12 cellular contexts compared by ENCODE assay signal in genomic region chr18:5297582-5297981, GRCh38. TPM values are rescaled to one million over a fixed set of nuclear protein-coding genes. Genes with fewer than 3 reads are reported as not detected.
DNase-seq lines count a peak whose midpoint lies in the region; ATAC-seq and TF ChIP-seq lines count a peak whose summit lies in the region.
"Had no signal": no experiment of that assay in that cellular context is flagged by ENCODE, and none has a peak within 500 bp of the region (broad histone marks: within the 10 kb centered on the region; RNA-seq: fewer than 3 reads in every experiment).

No MANE protein-coding gene starts in this region.

- no peak overlapping the region for H3K4me3 ChIP-seq in tibial artery

- peaks cover 2% of the 10 kb centered on the region for H3K36me3 Mint-ChIP-seq in activated naive CD4-positive, alpha-beta T cell treated with anti-CD3 and anti-CD28 coated beads, Interleukin-2, amount 50 U/mL, for 24 hours
- peaks cover 8 to 13% of the 10 kb centered on the region in 2 donors for H3K36me3 Mint-ChIP-seq in activated naive CD4-positive, alpha-beta T cell treated with anti-CD3 and anti-CD28 coated beads, Interleukin-2, amount 50 U/mL, for 72 hours
- peaks cover 3% of the 10 kb centered on the region for H3K36me3 Mint-ChIP-seq in activated naive CD8-positive, alpha-beta T cell
- H3K36me3 Mint-ChIP-seq in memory B cell, result no peaks in the 10 kb centered on the region

- peaks cover 0 to 21% (median 8%) of the 10 kb centered on the region in 4 donors for H3K4me1 ChIP-seq in tibial artery

- no peak for DNase-seq in activated naive CD4-positive, alpha-beta T cell treated with anti-CD3 and anti-CD28 coated beads, Interleukin-2, amount 50 U/mL, for 72 hours (ENCODE audit: low spot score in 2 of 2)
- no peak for DNase-seq in memory B cell (ENCODE audit: low spot score in 2 of 2)
- DNase-seq in tibial artery, result no peak
- DNase-seq in GM19240 (ENCODE audit: insufficient read length, low spot score), result no peak
- no peak for DNase-seq in NCI-H1436 treated with DMSO at 0.1 percent for 48 hours (lab: John Stamatoyannopoulos, UW)
- DNase-seq: activated T-cell treated with anti-CD3 and anti-CD28 coated beads, Interleukin-2, amount 50 U/mL, for 72 hours; central memory CD4-positive, alpha-beta T cell; NCI-H2081; stimulated activated CD4-positive, alpha-beta T cell treated with anti-CD3 and anti-CD28 coated beads, Interleukin-2, amount 100 ng/mL, for 24 hours had no signal

- no peaks in the 10 kb centered on the region for H3K36me3 ChIP-seq in tibial artery

- intact Hi-C loops in tibial artery (cut with DNase I; ENCODE audit: low total_unique reads), result no loop called here

- ATAC-seq in activated naive CD4-positive, alpha-beta T cell treated with anti-CD3 and anti-CD28 coated beads, Interleukin-2, amount 50 U/mL, for 72 hours, result no peak
- no peak for ATAC-seq in memory B cell (ENCODE audit: low read depth)
- ATAC-seq in HG03139 (IDR thresholded peaks at IDR 0.05; ENCODE audit: unreplicated experiment), result no peak
- ATAC-seq: activated T-cell treated with anti-CD3 and anti-CD28 coated beads, Interleukin-2, amount 50 U/mL, for 72 hours had no signal

- H3K27ac ChIP-seq in tibial artery, result peak overlapping the region; percentile 88 to 95

- no peaks in the 10 kb centered on the region for H3K9me3 ChIP-seq in tibial artery

- H3K4me1 Mint-ChIP-seq in activated naive CD4-positive, alpha-beta T cell treated with anti-CD3 and anti-CD28 coated beads, Interleukin-2, amount 50 U/mL, for 24 hours, result peaks cover 33% of the 10 kb centered on the region
- H3K4me1 Mint-ChIP-seq in activated naive CD8-positive, alpha-beta T cell (ENCODE audit: low read depth), result peaks cover 24% of the 10 kb centered on the region
- H3K4me1 Mint-ChIP-seq in memory B cell, result peaks cover 11% of the 10 kb centered on the region

- TF ChIP-seq CTCF in tibial artery (IDR thresholded peaks at IDR 0.05), result no peak

- no peak overlapping the region for H3K27ac Mint-ChIP-seq in activated naive CD4-positive, alpha-beta T cell treated with anti-CD3 and anti-CD28 coated beads, Interleukin-2, amount 50 U/mL, for 24 hours
- H3K27ac Mint-ChIP-seq in activated naive CD4-positive, alpha-beta T cell treated with anti-CD3 and anti-CD28 coated beads, Interleukin-2, amount 50 U/mL, for 72 hours, result peak overlapping the region in 1 of 2 donors; percentile 93
- peak overlapping the region; percentile 98 for H3K27ac Mint-ChIP-seq in activated naive CD8-positive, alpha-beta T cell
- H3K27ac Mint-ChIP-seq in memory B cell, result no peak overlapping the region

- H3K4me3 Mint-ChIP-seq in activated naive CD4-positive, alpha-beta T cell treated with anti-CD3 and anti-CD28 coated beads, Interleukin-2, amount 50 U/mL, for 24 hours, result peak overlapping the region; percentile 45
- peak overlapping the region; percentile 39 for H3K4me3 Mint-ChIP-seq in activated naive CD8-positive, alpha-beta T cell
- peak overlapping the region; percentile 29 for H3K4me3 Mint-ChIP-seq in memory B cell

- no peaks in the 10 kb centered on the region for H3K27me3 ChIP-seq in tibial artery

- H3K9me3 Mint-ChIP-seq in activated naive CD4-positive, alpha-beta T cell treated with anti-CD3 and anti-CD28 coated beads, Interleukin-2, amount 50 U/mL, for 24 hours, result no peaks in the 10 kb centered on the region
- no peaks in the 10 kb centered on the region for H3K9me3 Mint-ChIP-seq in activated naive CD4-positive, alpha-beta T cell treated with anti-CD3 and anti-CD28 coated beads, Interleukin-2, amount 50 U/mL, for 72 hours
- no peaks in the 10 kb centered on the region for H3K9me3 Mint-ChIP-seq in activated naive CD8-positive, alpha-beta T cell (ENCODE audit: low read depth)
- no peaks in the 10 kb centered on the region for H3K9me3 Mint-ChIP-seq in memory B cell
- H3K9me3 Mint-ChIP-seq: activated T-cell treated with anti-CD3 and anti-CD28 coated beads, Interleukin-2, amount 50 U/mL, for 72 hours had no signal

- H3K27me3 Mint-ChIP-seq in activated naive CD4-positive, alpha-beta T cell treated with anti-CD3 and anti-CD28 coated beads, Interleukin-2, amount 50 U/mL, for 24 hours, result no peaks in the 10 kb centered on the region
- H3K27me3 Mint-ChIP-seq in activated naive CD8-positive, alpha-beta T cell, result peaks cover 8% of the 10 kb centered on the region
- H3K27me3 Mint-ChIP-seq in memory B cell, result peaks cover 12% of the 10 kb centered on the region

RNA-seq across cellular contexts. Expression of gene ZBTB14, which starts 2.1 kb away (rescaled TPM):
- total RNA-seq in activated naive CD4-positive, alpha-beta T cell treated with anti-CD3 and anti-CD28 coated beads, Interleukin-2, amount 50 U/mL, for 72 hours, result 10 to 100 TPM; 18.4 to 22.5 TPM
